ENCODE assay signal across 10 cellular contexts in genomic region chr1:200780545-200781444, GRCh38. TPM values are rescaled to one million over a fixed set of nuclear protein-coding genes. Genes with fewer than 3 reads are reported as not detected.
DNase-seq lines count a peak whose midpoint lies in the region; ATAC-seq, FAIRE-seq and TF ChIP-seq lines count a peak whose summit lies in the region.
"Had no signal": no experiment of that assay in that cellular context is flagged by ENCODE, and none has a peak within 500 bp of the region (broad histone marks: within the 10 kb centered on the region; RNA-seq: fewer than 3 reads in every experiment).

No MANE protein-coding gene starts in this region.

- in situ Hi-C loops in K562 (cut with MboI): no loop called here

- no peaks in the 10 kb centered on the region for H3K79me2 ChIP-seq in K562 (ENCODE audit: control insufficient read depth, insufficient read depth, low read length)

- peak overlapping the region; percentile 19; the same call in 1 of the 2 replicates for H2AFZ ChIP-seq in K562 (ENCODE audit: low read depth, low read length)

- POLR2A ChIA-PET in HEK293 (lab: Yijun Ruan, JAX) (no interaction called here), K562 (lab: Yijun Ruan, JAX) (interaction anchor here (0.7 to 1.3 kb wide), 5 partner anchors 9 to 230 kb away, joined by 3 to 4 read pairs (median 4); partner anchors contain the start of gene DDX59), HEK293T (lab: Yijun Ruan, JAX) (interaction anchor here (0.9 kb wide), 1 partner anchor 111 kb away, joined by 8 read pairs; the partner anchor contains the start of gene DDX59)

- peaks cover 0 to 9% of the 10 kb centered on the region in 2 donors for H3K36me3 Mint-ChIP-seq in naive B cell

- H3K27me3 ChIP-seq in K562 (ENCODE audit: control insufficient read depth in 2 of 2, insufficient read depth in 2 of 2, low read length in 2 of 2) (no peaks in the 10 kb centered on the region), dorsolateral prefrontal cortex (no peaks in the 10 kb centered on the region)

- no peak for FAIRE-seq in K562 (lab: Jason Lieb, UNC)

- H3K9me3 Mint-ChIP-seq in naive B cell: peaks cover 0 to 8% (median 0%) of the 10 kb centered on the region in 7 donors
- H3K9me3 Mint-ChIP-seq: activated B cell treated with CpG ODN at 0.5 μM for 24 hours had no signal

- peak overlapping the region in 2 of 6 donors; percentile 21 to 31 for H3K27ac Mint-ChIP-seq in naive B cell
- H3K27ac Mint-ChIP-seq: activated B cell treated with CpG ODN at 0.5 μM for 24 hours, IgD-negative memory B cell had no signal

- H3K4me1 ChIP-seq in HEK293 (ENCODE audit: control insufficient read depth, insufficient read depth, low read length) (0 out of 2 replicates have a peak, but pooled peaks cover 7% of the 10 kb centered on the region), K562 (replicated peaks in 1 of 2; ENCODE audit: control insufficient read depth in 2 of 2, insufficient read depth in 2 of 2, low read length in 2 of 2) (peaks cover 0 to 5% of the 10 kb centered on the region in 2 experiments; a peak in 3 of 5 replicates)

- no peak overlapping the region for H3K27ac ChIP-seq in HEK293 (ENCODE audit: extremely low read depth, low read depth, low read length)
- H3K27ac ChIP-seq in K562 (ENCODE audit: extremely low read depth, low read depth, low read length): no peak overlapping the region
- H3K27ac ChIP-seq in dorsolateral prefrontal cortex: peak overlapping the region in 5 of 59 donors; percentile 10 to 43 (median 28)

- peak overlapping the region; percentile 5; the same call in 1 of the 2 replicates for H3K4me2 ChIP-seq in K562 (ENCODE audit: insufficient read depth, low read length)

- TF ChIP-seq CTCF in HEK293 (tag by site-specific recombination; IDR thresholded peaks at IDR 0.05): no peak
- no peak for TF ChIP-seq CTCF in K562 (IDR thresholded peaks at IDR 0.05 in 2 of 3, conservative IDR thresholded peaks at IDR 0.05 in 1 of 3; ENCODE audit: insufficient read depth in 2 of 3, low read depth in 1 of 3, low read length in 3 of 3)
- TF ChIP-seq CTCF in dorsolateral prefrontal cortex (IDR thresholded peaks at IDR 0.05 in 54 of 56, conservative IDR thresholded peaks at IDR 0.05 in 2 of 56; ENCODE audit: low read depth in 1 of 56, partially characterized antibody in 56 of 56): no peak

- TF ChIP-seq RAD21 in K562 (CRISPR knock-in tag; conservative IDR thresholded peaks at IDR 0.05 in 1 of 2, IDR thresholded peaks at IDR 0.05 in 1 of 2): no peak

- BruUV-seq in K562 (replicated peaks; lab: Mats Ljungman, UMichigan): no TSS peak

- H3K9me3 ChIP-seq in HEK293 (ENCODE audit: control insufficient read depth, insufficient read depth, low read depth, low read length): no peaks in the 10 kb centered on the region
- no peaks in the 10 kb centered on the region for H3K9me3 ChIP-seq in K562 (replicated peaks; ENCODE audit: control insufficient read depth, insufficient read depth, low read depth, low read length)

- intact Hi-C loops in K562 (cut with micrococcal nuclease): no loop called here
- intact Hi-C loops in dorsolateral prefrontal cortex (cut with DNase I): no loop called here

- H3K27me3 Mint-ChIP-seq in naive B cell: no peaks in the 10 kb centered on the region
- H3K27me3 Mint-ChIP-seq: IgD-negative memory B cell had no signal

- 39% methylated on average over 5 of the region's 5 CpGs for WGBS in K562 (ENCODE audit: insufficient coverage, low coverage, missing lambda C conversion rate)

- peaks cover 0 to 5% (median 3%) of the 10 kb centered on the region in 3 donors for H3K4me1 Mint-ChIP-seq in naive B cell

- H3K4me3 ChIP-seq in HEK293 (ENCODE audit: low read depth, low read length) (no peak overlapping the region), K562 (no peak overlapping the region), dorsolateral prefrontal cortex (peak overlapping the region in 25 of 59 donors; percentile 0 to 47 (median 22))

- DNase-seq in DMS79 treated with DMSO at 0.1 percent for 48 hours (lab: John Stamatoyannopoulos, UW) (peak; percentile 59), K562 (ENCODE audit: extremely low read depth in 1 of 4, low spot score in 3 of 4) (no peak), naive B cell (no peak), dorsolateral prefrontal cortex (no peak), HEK293T (ENCODE audit: extremely low spot score) (no peak), globus pallidus (ENCODE audit: low spot score) (no peak)
- no peak for DNase-seq in activated CD4-positive, alpha-beta T cell treated with anti-CD3 and anti-CD28 coated beads for 48 hours
- DNase-seq: activated B cell treated with CpG ODN at 0.5 μM for 24 hours had no signal

- no peaks in the 10 kb centered on the region for H3K9me1 ChIP-seq in K562 (ENCODE audit: control insufficient read depth, insufficient read depth, low read length)

- CTCF ChIA-PET in HEK293 (lab: Yijun Ruan, JAX) (interaction anchor here (0.6 to 0.9 kb wide), 3 partner anchors 42 to 156 kb away, joined by 3 to 9 read pairs (median 3); partner anchors contain the start of gene CAMSAP2), K562 (lab: Yijun Ruan, JAX; ENCODE audit: low intra/inter-chr PET ratio) (no interaction called here), HEK293T (lab: Yijun Ruan, JAX) (no interaction called here)

- H3K4me3 Mint-ChIP-seq in naive B cell: peak overlapping the region in 1 of 8 donors; percentile 16
- H3K4me3 Mint-ChIP-seq: activated B cell treated with CpG ODN at 0.5 μM for 24 hours had no signal

- H4K20me1 ChIP-seq in K562 (replicated peaks; ENCODE audit: control insufficient read depth, insufficient read depth, low read length): no peaks in the 10 kb centered on the region

- TF ChIP-seq POLR2A in K562 (conservative IDR thresholded peaks at IDR 0.05): no peak

- H3K9ac ChIP-seq in K562 (ENCODE audit: insufficient read depth in 1 of 2, low read depth in 2 of 2, low read length in 2 of 2): no peak overlapping the region

- ATAC-seq in K562 (peak; percentile 58), naive B cell (ENCODE audit: low read depth in 2 of 2) (peak; percentile 35 to 45)

- no peak for TF ChIP-seq EP300 in K562 (IDR thresholded peaks at IDR 0.05; ENCODE audit: low read length)

- H3K36me3 ChIP-seq in HEK293 (ENCODE audit: control insufficient read depth in 2 of 2, insufficient read depth in 1 of 2, low read length in 2 of 2) (peaks cover 10 to 19% of the 10 kb centered on the region in 2 experiments; a peak in 2 of 3 replicates), K562 (ENCODE audit: control insufficient read depth, insufficient read depth, low read length) (no peaks in the 10 kb centered on the region)

TF ChIP-seq in HEK293, 187 proteins besides CTCF, POLR2A, EP300 and RAD21 (continues in another document):
- TF ChIP-seq PBX3 (CRISPR knock-in tag; IDR thresholded peaks at IDR 0.05): no peak

TF ChIP-seq in K562, 482 proteins besides CTCF, POLR2A, EP300 and RAD21 (continues in another document):
- no peak for TF ChIP-seq POLR2H (tag; IDR thresholded peaks at IDR 0.05; ENCODE audit: low read depth)
- TF ChIP-seq SNIP1 (IDR thresholded peaks at IDR 0.05; ENCODE audit: low read depth): no peak

TF ChIP-seq in HEK293T, 16 proteins besides CTCF, POLR2A, EP300 and RAD21:
- TF ChIP-seq FOXK2 (IDR thresholded peaks at IDR 0.05) (no peak), TARDBP (IDR thresholded peaks at IDR 0.05) (no peak), ELF4 (IDR thresholded peaks at IDR 0.05) (no peak)
TF ChIP-seq in HEK293T: peak in this region for 0.

RNA-seq across cellular contexts. Expression of gene CAMSAP2, which starts 42.1 kb away (rescaled TPM):
- total RNA-seq in K562 (2011; cell fraction: chromatin; rRNA removed; ENCODE audit: low replicate concordance): 2.9 and 9.1 TPM in 2 replicates
- 0.83 and 1.1 TPM in 2 replicates for total RNA-seq in K562 (2011; cell fraction: nucleolus; rRNA removed)
- 1.8 TPM in 2 replicates for total RNA-seq in K562 (2011; cell fraction: nucleoplasm; rRNA removed)
- total RNA-seq in K562 (2014; rRNA removed) (2.7 and 2.9 TPM in 2 replicates), K562 (2014; rRNA removed; fragmentation: Illumina TruSeq; extraction: Trizol) (5.8 and 6.9 TPM in 2 replicates), K562 (2015; rRNA removed; fragmentation: Illumina TruSeq; extraction: Trizol) (7.4 and 7.5 TPM in 2 replicates), K562 (2021) (5.2 and 5.3 TPM in 2 replicates), dorsolateral prefrontal cortex (100 to 1,000 TPM in 84 of 120 experiments, 10 to 100 TPM in 36; 69.0 to 139 (median 110) TPM)
- polyA plus RNA-seq in K562 (2011; rRNA removed) (2.7 and 3.3 TPM in 2 replicates), K562 (2014; fragmentation: Illumina TruSeq; extraction: Trizol) (4.8 and 5.9 TPM in 2 replicates), K562 (2014; fragmentation: Nextera tagmentation; extraction: Ambion mirVana) (1 to 10 TPM; 1.4 to 1.7 TPM), K562 (2014; rRNA removed) (2.5 and 3.3 TPM in 2 replicates), naive B cell (ENCODE audit: low read depth in 6 of 6) (under 1 TPM in 1 of 6 donors, not detected in 5; 0.04 TPM)
- polyA plus RNA-seq in K562 (2011; cell fraction: cytosol; rRNA removed): 0.37 and 1.0 TPM in 2 replicates
- 2.1 and 3.5 TPM in 2 replicates for polyA plus RNA-seq in K562 (2011; cell fraction: nucleus; rRNA removed)
- 3.5 and 3.7 TPM in 2 replicates for polyA plus RNA-seq in K562 (2012)
- 7.5 and 10.8 TPM in 2 replicates for polyA minus RNA-seq in K562 (2011; rRNA and poly(A)+ RNA removed)
- 3.2 and 4.0 TPM in 2 replicates for polyA minus RNA-seq in K562 (2011; cell fraction: cytosol; rRNA and poly(A)+ RNA removed)
- 2.8 and 4.9 TPM in 2 replicates for polyA minus RNA-seq in K562 (2011; cell fraction: nucleus; rRNA and poly(A)+ RNA removed)

Comparison
In these comparisons a context has a peak if more than half of its experiments do, and no peak if none do; other contexts are left out.
1. RNA of gene CAMSAP2, which starts 42.1 kb away (total RNA-seq): 69.0 to 139 TPM in dorsolateral prefrontal cortex; 0.83 to 9.1 TPM in K562; every median in the first group is over 4 times any median in the second.